ENCODE assay signal across 13 cellular contexts in the genomic region with DNA sequence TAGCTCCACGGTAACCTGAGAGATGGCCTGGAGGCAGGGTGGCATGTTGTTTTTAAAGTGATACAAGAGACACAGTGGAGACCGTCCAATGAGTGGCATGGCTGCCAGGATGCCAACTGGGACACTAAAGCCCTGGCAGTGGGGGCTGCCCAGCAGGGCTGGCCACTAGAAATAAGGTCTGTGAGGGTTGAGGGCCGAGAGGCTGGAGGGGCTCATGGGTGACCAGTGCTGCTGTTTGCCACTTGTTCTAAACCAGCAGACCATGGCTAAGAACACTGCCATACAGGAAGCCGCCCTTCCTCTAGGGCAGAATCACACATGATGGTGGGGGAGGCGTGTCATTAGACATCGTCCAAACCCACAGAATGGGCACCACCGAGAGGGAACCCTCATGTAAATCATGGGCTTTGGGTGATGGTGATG.
DNase-seq lines count a peak whose midpoint lies in the region; ATAC-seq and TF ChIP-seq lines count a peak whose summit lies in the region.
"Had no signal": no experiment of that assay in that cellular context is flagged by ENCODE, and none has a peak within 500 bp of the region (broad histone marks: within the 10 kb centered on the region; RNA-seq: fewer than 3 reads in every experiment).

No MANE protein-coding gene starts in this region.

- no peaks in the 10 kb centered on the region for H3K27me3 Mint-ChIP-seq in activated B cell treated with CpG ODN at 0.5 μM for 24 hours
- H3K27me3 Mint-ChIP-seq: T-helper 17 cell had no signal

- no peaks in the 10 kb centered on the region for H3K9me3 ChIP-seq in gastrocnemius medialis
- H3K9me3 ChIP-seq: lower lobe of right lung, upper lobe of left lung had no signal

- DNase-seq in activated B cell treated with CpG ODN at 0.5 μM for 24 hours (no peak), gastrocnemius medialis (peak; percentile 86 to 91), SW 1271 (lab: John Stamatoyannopoulos, UW) (no peak), erythroblast (lab: John Stamatoyannopoulos, UW) (no peak)
- no peak for DNase-seq in effector CD4-positive, alpha-beta T cell
- DNase-seq: lower lobe of right lung, NCI-H2081 treated with DMSO at 0.1 percent for 48 hours, T-helper 17 cell, upper lobe of left lung had no signal

- H3K4me3 ChIP-seq in gastrocnemius medialis, result peak overlapping the region in 3 of 4 donors; percentile 6 to 34 (median 12)
- H3K4me3 ChIP-seq: dorsolateral prefrontal cortex, lower lobe of right lung, upper lobe of left lung had no signal

- peak overlapping the region; percentile 62 for H3K4me3 Mint-ChIP-seq in activated B cell treated with CpG ODN at 0.5 μM for 24 hours
- H3K4me3 Mint-ChIP-seq: T-helper 17 cell had no signal

- TF ChIP-seq POLR2A in gastrocnemius medialis (IDR thresholded peaks at IDR 0.05) (no peak), erythroblast (IDR thresholded peaks at IDR 0.05; ENCODE audit: low read length) (no peak)

- CTCF ChIA-PET in activated B cell treated with CpG ODN at 0.5 μM for 24 hours (lab: Charles Lee), result interaction anchor here (1.3 to 1.6 kb wide), 2 partner anchors 27 to 101 kb away, joined by 3 to 9 read pairs; no protein-coding TSS in a partner anchor

- POLR2A ChIA-PET in activated B cell treated with CpG ODN at 0.5 μM for 24 hours (lab: Charles Lee), result interaction anchor here (0.6 to 4.0 kb wide), 6 partner anchors 22 to 855 kb away, joined by 3 to 35 read pairs (median 4); a partner anchor contains a TSS

- no peaks in the 10 kb centered on the region for H3K27me3 ChIP-seq in gastrocnemius medialis
- H3K27me3 ChIP-seq: dorsolateral prefrontal cortex, upper lobe of left lung had no signal

- peak; percentile 62 for ATAC-seq in GM18907 (IDR thresholded peaks at IDR 0.05; ENCODE audit: unreplicated experiment)
- peak; percentile 54 for ATAC-seq in HG02678 (IDR thresholded peaks at IDR 0.05; ENCODE audit: unreplicated experiment)
- ATAC-seq in activated B cell treated with CpG ODN at 0.5 μM for 24 hours (ENCODE audit: low read depth), result peak; percentile 79
- ATAC-seq in gastrocnemius medialis, result peak; percentile 95
- ATAC-seq in HG03520 (IDR thresholded peaks at IDR 0.05; ENCODE audit: unreplicated experiment), result no peak
- ATAC-seq: T-helper 17 cell had no signal

- peaks cover 7% of the 10 kb centered on the region for H3K9me3 Mint-ChIP-seq in activated B cell treated with CpG ODN at 0.5 μM for 24 hours

- peak overlapping the region; percentile 81 to 93 (median 85) for H3K27ac ChIP-seq in gastrocnemius medialis
- H3K27ac ChIP-seq: dorsolateral prefrontal cortex, lower lobe of right lung, upper lobe of left lung had no signal

- H3K36me3 Mint-ChIP-seq in activated B cell treated with CpG ODN at 0.5 μM for 24 hours (ENCODE audit: low read depth), result peaks cover 2% of the 10 kb centered on the region

- no peak for TF ChIP-seq CTCF in activated B cell treated with CpG ODN at 0.5 μM for 24 hours (IDR thresholded peaks at IDR 0.05)
- TF ChIP-seq CTCF in gastrocnemius medialis (IDR thresholded peaks at IDR 0.05 in 4 of 5, conservative IDR thresholded peaks at IDR 0.05 in 1 of 5), result no peak

- intact Hi-C loops in activated B cell treated with CpG ODN at 0.5 μM for 24 hours (cut with micrococcal nuclease) (loop anchor here (1.0 kb wide), 1 partner anchor 8 kb away; no protein-coding TSS in a partner anchor), gastrocnemius medialis (cut with DNase I; ENCODE audit: low total_unique reads) (loop anchor here (5.0 kb wide), 1 partner anchor 75 kb away; no protein-coding TSS in a partner anchor)

- H3K4me1 Mint-ChIP-seq in activated B cell treated with CpG ODN at 0.5 μM for 24 hours, result peaks cover 71% of the 10 kb centered on the region

- H3K36me3 ChIP-seq in gastrocnemius medialis, result no peaks in the 10 kb centered on the region
- H3K36me3 ChIP-seq: lower lobe of right lung, upper lobe of left lung had no signal

- H3K4me1 ChIP-seq in gastrocnemius medialis, result peaks cover 34 to 39% of the 10 kb centered on the region in 2 donors
- H3K4me1 ChIP-seq: lower lobe of right lung, upper lobe of left lung had no signal

- H3K27ac Mint-ChIP-seq in activated B cell treated with CpG ODN at 0.5 μM for 24 hours, result peak overlapping the region; percentile 76
- H3K27ac Mint-ChIP-seq: T-helper 17 cell had no signal

- in situ Hi-C loops in gastrocnemius medialis (cut with MboI; ENCODE audit: low sequenced_read_pairs in 4 of 4), result no loop called here

Comparison
In these comparisons a context has a peak if more than half of its experiments do, and no peak if none do; other contexts are left out.
1. DNase-seq: peak in gastrocnemius medialis (2 of 2); none in activated B cell treated with CpG ODN at 0.5 μM for 24 hours (single experiment), effector CD4-positive, alpha-beta T cell (single experiment), SW 1271 (0 of 2) and erythroblast (0 of 2).